Comparison of ENCODE assay signal across 17 cellular contexts in the genomic region with DNA sequence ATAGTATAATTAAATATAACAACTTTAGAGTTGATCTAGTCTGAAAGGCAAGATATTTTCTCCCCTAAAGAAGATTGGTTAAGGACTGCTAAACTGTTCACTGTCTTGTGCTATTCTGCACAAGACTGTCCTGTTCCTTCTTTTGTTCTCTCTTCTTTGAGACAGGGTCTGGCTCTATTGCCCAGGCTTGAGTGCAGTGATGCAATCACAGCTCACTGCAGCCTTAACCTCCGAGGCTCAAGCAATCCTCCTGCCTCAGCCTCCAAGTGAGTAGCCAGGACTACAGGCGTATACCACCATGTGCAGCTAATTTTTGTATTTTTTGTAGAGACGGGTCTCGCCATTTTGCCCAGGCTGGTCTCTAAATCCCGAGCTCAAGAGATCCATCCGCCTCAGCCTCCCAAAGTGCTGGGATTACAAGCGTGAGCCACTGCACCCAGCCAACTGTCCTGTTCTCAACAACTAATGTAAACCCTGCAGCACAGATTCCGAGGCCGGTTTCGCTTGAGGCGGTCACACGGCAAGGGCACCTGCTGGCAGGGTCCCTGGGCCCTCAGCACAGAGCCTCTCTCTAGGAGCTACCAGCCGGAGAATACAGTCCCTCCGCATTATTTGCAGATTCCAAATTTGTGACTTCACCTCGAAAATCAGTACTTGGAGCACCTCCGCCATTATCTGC. TPM values are rescaled to one million over a fixed set of nuclear protein-coding genes. Genes with fewer than 3 reads are reported as not detected.
DNase-seq lines count a peak whose midpoint lies in the region; FAIRE-seq and TF ChIP-seq lines count a peak whose summit lies in the region.
"Had no signal": no experiment of that assay in that cellular context is flagged by ENCODE, and none has a peak within 500 bp of the region (broad histone marks: within the 10 kb centered on the region; RNA-seq: fewer than 3 reads in every experiment).

No MANE protein-coding gene starts in this region.

- no peaks in the 10 kb centered on the region for H3K9me2 ChIP-seq in OCI-LY7 (ENCODE audit: insufficient read depth, low read length)

- no peak for TF ChIP-seq POLR2A in transverse colon (IDR thresholded peaks at IDR 0.05)

- FAIRE-seq in urothelium cell line (lab: Jason Lieb, UNC) = no peak
- FAIRE-seq: GM12878, small intestine had no signal

- intact Hi-C loops in transverse colon (cut with DNase I; ENCODE audit: low total_unique reads) = no loop called here
- intact Hi-C loops in OCI-LY7 (cut with micrococcal nuclease; ENCODE audit: unreplicated experiment) = no loop called here

- peaks cover 17% of the 10 kb centered on the region for H3K4me1 ChIP-seq in endodermal cell (ENCODE audit: control insufficient read depth, insufficient read depth, low read length)
- peaks cover 13 to 39% of the 10 kb centered on the region in 2 donors for H3K4me1 ChIP-seq in neuronal stem cell (ENCODE audit: control insufficient read depth in 2 of 2, insufficient read depth in 1 of 2, low read depth in 1 of 2, low read length in 2 of 2)
- peaks cover 26 to 44% (median 33%) of the 10 kb centered on the region in 4 donors for H3K4me1 ChIP-seq in transverse colon
- no peaks in the 10 kb centered on the region for H3K4me1 ChIP-seq in OCI-LY7 (ENCODE audit: insufficient read depth, low read length, poor library complexity, severe bottlenecking)

- peaks cover 43% of the 10 kb centered on the region for H3K4me1 Mint-ChIP-seq in endodermal cell

- POLR2A ChIA-PET in OCI-LY7 (lab: Charles Lee) = no interaction called here

- 94 to 97% methylated on average over 16 of the region's 16 CpGs for WGBS in endodermal cell (ENCODE audit: insufficient coverage in 1 of 2, insufficient read length in 1 of 2), 2 experiments
- WGBS in neuronal stem cell (ENCODE audit: extremely low coverage in 2 of 2, insufficient read length in 2 of 2, insufficient replicate concordance in 1 of 2), 2 donors = no CpG with 5 or more reads among the region's 16 CpGs
- 87 to 94% methylated on average over 12 to 16 of the region's 16 CpGs for WGBS in transverse colon (ENCODE audit: low coverage in 1 of 2), 2 donors

- H3K27me3 Mint-ChIP-seq in endodermal cell (ENCODE audit: insufficient read depth) = no peaks in the 10 kb centered on the region
- H3K27me3 Mint-ChIP-seq: CD8-positive, alpha-beta memory T cell had no signal

- H3K18ac ChIP-seq in neuronal stem cell (ENCODE audit: low read length) = peak overlapping the region; percentile 33

- H3K4me3 ChIP-seq in endodermal cell (ENCODE audit: low read length) (no peak overlapping the region), neuronal stem cell (ENCODE audit: low read length in 2 of 2) (no peak overlapping the region), transverse colon (no peak overlapping the region), OCI-LY7 (ENCODE audit: low read depth, low read length, poor library complexity, severe bottlenecking) (no peak overlapping the region)
- H3K4me3 ChIP-seq: dorsolateral prefrontal cortex, GM12878 had no signal

- no peaks in the 10 kb centered on the region for H3K27me3 ChIP-seq in endodermal cell (ENCODE audit: control insufficient read depth, insufficient read depth, low read length, poor library complexity, severe bottlenecking)
- no peaks in the 10 kb centered on the region for H3K27me3 ChIP-seq in neuronal stem cell (ENCODE audit: control insufficient read depth in 3 of 3, insufficient read depth in 3 of 3, low read depth in 1 of 3, low read length in 3 of 3)
- H3K27me3 ChIP-seq in transverse colon = no peaks in the 10 kb centered on the region

- no TSS peak for BruUV-seq in OCI-LY7 (replicated peaks; lab: Mats Ljungman, UMichigan)

- TF ChIP-seq EP300 in transverse colon (IDR thresholded peaks at IDR 0.05; ENCODE audit: low read depth) = no peak

- H4K20me1 ChIP-seq in OCI-LY7 (ENCODE audit: insufficient read depth, low read length) = no peaks in the 10 kb centered on the region

- no peak overlapping the region for H2BK15ac ChIP-seq in neuronal stem cell (ENCODE audit: low read length)

- H3K9me3 ChIP-seq in endodermal cell (ENCODE audit: control insufficient read depth, low read length) = no peaks in the 10 kb centered on the region
- no peaks in the 10 kb centered on the region for H3K9me3 ChIP-seq in neuronal stem cell (replicated peaks in 1 of 2; ENCODE audit: control insufficient read depth in 2 of 2, insufficient read depth in 1 of 2, low read depth in 1 of 2, low read length in 2 of 2)
- no peaks in the 10 kb centered on the region for H3K9me3 ChIP-seq in transverse colon
- no peaks in the 10 kb centered on the region for H3K9me3 ChIP-seq in OCI-LY7 (ENCODE audit: low read length)

- H3K27ac Mint-ChIP-seq in endodermal cell = no peak overlapping the region
- H3K27ac Mint-ChIP-seq: CD8-positive, alpha-beta memory T cell; natural killer cell treated with Interleukin-12 subunit alpha and Interleukin-12 subunit beta and Interleukin-15 and Interleukin-18, amount 100 ng/mL, for 72 hours had no signal

- peaks cover 11% of the 10 kb centered on the region for H3K36me3 Mint-ChIP-seq in endodermal cell (ENCODE audit: low read depth)
- H3K36me3 Mint-ChIP-seq: CD8-positive, alpha-beta memory T cell; natural killer cell treated with Interleukin-12 subunit alpha and Interleukin-12 subunit beta and Interleukin-15 and Interleukin-18, amount 100 ng/mL, for 72 hours had no signal

- no peak overlapping the region for H3K14ac ChIP-seq in neuronal stem cell (ENCODE audit: low read length)

- H3K9ac ChIP-seq in endodermal cell (ENCODE audit: extremely low read depth, low read length, poor library complexity, severe bottlenecking) (no peak overlapping the region), neuronal stem cell (ENCODE audit: low read depth, low read length, poor library complexity) (no peak overlapping the region)

- peaks cover 6% of the 10 kb centered on the region for H3K36me3 ChIP-seq in endodermal cell (ENCODE audit: control insufficient read depth, insufficient read depth, low read length)
- H3K36me3 ChIP-seq in neuronal stem cell (replicated peaks in 1 of 2; ENCODE audit: control insufficient read depth in 2 of 2, insufficient read depth in 2 of 2, low read length in 2 of 2) = no peaks in the 10 kb centered on the region
- no peaks in the 10 kb centered on the region for H3K36me3 ChIP-seq in transverse colon
- H3K36me3 ChIP-seq in OCI-LY7 (ENCODE audit: insufficient read depth, low read length) = no peaks in the 10 kb centered on the region

- peak; percentile 12 for DNase-seq in NCI-H1092 treated with DMSO at 0.1 percent for 48 hours (lab: John Stamatoyannopoulos, UW)
- no peak for DNase-seq in NCI-H1092 (lab: John Stamatoyannopoulos, UW)
- DNase-seq in endodermal cell = peak; percentile 43
- DNase-seq in neuronal stem cell (ENCODE audit: low spot score) = no peak
- DNase-seq in transverse colon = peak; percentile 3
- no peak for DNase-seq in urothelium cell line (ENCODE audit: low spot score)
- no peak for DNase-seq in AG08395 (ENCODE audit: low spot score)
- no peak for DNase-seq in OCI-LY7 (ENCODE audit: low spot score)
- DNase-seq: activated gamma-delta T cell treated with Interleukin-2 at 50 U/mL for 16 hours; CD8-positive, alpha-beta memory T cell; NCI-H446 treated with DMSO at 0.1 percent for 48 hours; small intestine; stimulated activated naive CD8-positive, alpha-beta T cell treated with anti-CD3 and anti-CD28 coated beads, Interleukin-15, Interleukin-2, amounts not matched to agents 100 U/mL and 50 U/mL, for 24 hours had no signal

- H4K91ac ChIP-seq in neuronal stem cell (ENCODE audit: low read depth, low read length, poor library complexity) = no peak overlapping the region

- CTCF ChIA-PET in OCI-LY7 (lab: Charles Lee; ENCODE audit: unreplicated experiment) = no interaction called here

- H2BK5ac ChIP-seq in neuronal stem cell (ENCODE audit: low read length) = no peak overlapping the region

- no peak overlapping the region for H2BK120ac ChIP-seq in neuronal stem cell (ENCODE audit: low read depth, low read length)

- H2AK5ac ChIP-seq in neuronal stem cell (ENCODE audit: low read depth, low read length) = no peak overlapping the region

- no peak overlapping the region for H3K4ac ChIP-seq in neuronal stem cell (ENCODE audit: low read length)

- H4K8ac ChIP-seq in neuronal stem cell (ENCODE audit: low read depth, low read length) = no peak overlapping the region

- peaks cover 1% of the 10 kb centered on the region for H3K9me3 Mint-ChIP-seq in endodermal cell
- H3K9me3 Mint-ChIP-seq: natural killer cell treated with Interleukin-12 subunit alpha and Interleukin-12 subunit beta and Interleukin-15 and Interleukin-18, amount 100 ng/mL, for 72 hours had no signal

- H2AFZ ChIP-seq in neuronal stem cell (ENCODE audit: low read length) (peak overlapping the region; percentile 71), OCI-LY7 (ENCODE audit: low read length) (no peak overlapping the region)

- TF ChIP-seq CTCF in endodermal cell (conservative IDR thresholded peaks at IDR 0.05) = no peak
- no peak for TF ChIP-seq CTCF in transverse colon (IDR thresholded peaks at IDR 0.05)
- no peak for TF ChIP-seq CTCF in OCI-LY7 (conservative IDR thresholded peaks at IDR 0.05; ENCODE audit: low read length)

- no peak overlapping the region for H3K27ac ChIP-seq in endodermal cell (ENCODE audit: low read depth, low read length)
- no peak overlapping the region for H3K27ac ChIP-seq in neuronal stem cell (replicated peaks; ENCODE audit: low read length)
- H3K27ac ChIP-seq in transverse colon = peak overlapping the region; percentile 78 to 90 (median 82)
- H3K27ac ChIP-seq in OCI-LY7 (ENCODE audit: low read depth, low read length, poor library complexity, severe bottlenecking) = no peak overlapping the region
- H3K27ac ChIP-seq: 22Rv1, dorsolateral prefrontal cortex had no signal

- H2BK12ac ChIP-seq in neuronal stem cell (ENCODE audit: low read length) = no peak overlapping the region

- no peaks in the 10 kb centered on the region for H3K79me2 ChIP-seq in OCI-LY7 (ENCODE audit: insufficient read depth, low read depth, low read length)

- H3K23ac ChIP-seq in neuronal stem cell (ENCODE audit: low read depth, low read length, poor library complexity) = no peak overlapping the region

- H3K79me1 ChIP-seq in neuronal stem cell (ENCODE audit: low read depth, low read length) = peaks cover 9% of the 10 kb centered on the region

- in situ Hi-C loops in transverse colon (cut with MboI; ENCODE audit: low pct_ligation_motif_present in 1 of 4, low pct_unique_long_range_greater_than_20kb in 1 of 4, low sequenced_read_pairs in 3 of 4) = loop anchor here in 2 of 4 donors (25.0 kb wide), 1 partner anchor 141 kb away; no protein-coding TSS in a partner anchor

- H3K4me3 Mint-ChIP-seq in endodermal cell = no peak overlapping the region
- H3K4me3 Mint-ChIP-seq: natural killer cell treated with Interleukin-12 subunit alpha and Interleukin-12 subunit beta and Interleukin-15 and Interleukin-18, amount 100 ng/mL, for 72 hours had no signal

- H3K4me2 ChIP-seq in neuronal stem cell (ENCODE audit: insufficient read depth, low read length, poor library complexity, severe bottlenecking) (no peak overlapping the region), OCI-LY7 (ENCODE audit: low read length) (no peak overlapping the region)

RNA-seq across cellular contexts. Expression of gene PXDN, which starts 16.4 kb away (rescaled TPM):
- 100 to 1,000 TPM; 212 to 247 TPM for total RNA-seq in endodermal cell
- 106 TPM for polyA plus RNA-seq in endodermal cell (2013, experiment 1 of 2)
- polyA plus RNA-seq in endodermal cell (2013, experiment 2 of 2) = 104 TPM
- 105 TPM for polyA plus RNA-seq in neuronal stem cell (2013, experiment 1 of 2)
- polyA plus RNA-seq in neuronal stem cell (2013, experiment 2 of 2) = 108 TPM
- total RNA-seq in transverse colon = 10 to 100 TPM in 3 of 4 donors, 1 to 10 TPM in 1; 9.0 to 46.2 (median 18.5) TPM
- total RNA-seq in OCI-LY7 (2014; rRNA removed; shearing (Covaris generic)) = not detected in 2 replicates
- total RNA-seq in OCI-LY7 (2022) = not detected in 2 replicates

Comparison
In these comparisons a context has a peak if more than half of its experiments do, and no peak if none do; other contexts are left out.
1. DNase-seq: peak in NCI-H1092 treated with DMSO at 0.1 percent for 48 hours (single experiment), endodermal cell (single experiment) and transverse colon (single experiment); none in NCI-H1092 (single experiment), neuronal stem cell (single experiment), urothelium cell line (single experiment), AG08395 (single experiment) and OCI-LY7 (single experiment).
2. H3K27ac ChIP-seq: peak in transverse colon (4 of 4); none in endodermal cell (single experiment), neuronal stem cell (single experiment) and OCI-LY7 (single experiment).
3. RNA of gene PXDN, which starts 16.4 kb away (total RNA-seq): 212 to 247 TPM in endodermal cell and 9.0 to 46.2 TPM in transverse colon; not detected in OCI-LY7; every median in the first group is over 4 times any median in the second.